In genomic region chr1:172789840-172790239, GRCh38 we compare ENCODE assay signal across 31 cellular contexts.
"Had no signal": no experiment of that assay in that cellular context is flagged by ENCODE, and none has a peak within 500 bp of the region (broad histone marks: within the 10 kb centered on the region; RNA-seq: fewer than 3 reads in every experiment).

No MANE protein-coding gene starts in this region.

- H3K4me2 ChIP-seq: KMS-11 had no signal

- H3K36me3 ChIP-seq: MG63, Peyer's patch, SJCRH30 had no signal

- H3K27me3 ChIP-seq: MG63, Peyer's patch, SJCRH30 had no signal

- H3K9ac ChIP-seq: KMS-11 had no signal

- H3K27ac ChIP-seq: KMS-11, Peyer's patch, RWPE1, SJCRH30, SK-N-MC had no signal

- ATAC-seq: PC-3, Right ventricle myocardium inferior, T-cell had no signal

- DNase-seq: Karpas-422, MG63, MV-4-11, NCI-H1092, NCI-H1105, NCI-H1417 treated with DMSO at 0.1 percent for 48 hours, NCI-H1436 treated with DMSO at 0.1 percent for 48 hours, NCI-H1694 treated with DMSO at 0.1 percent for 48 hours, NCI-H187 treated with DMSO at 0.1 percent for 48 hours, NCI-H2029, NCI-H2081, NCI-H2171 treated with DMSO at 0.1 percent for 48 hours, NCI-H2227 treated with DMSO at 0.1 percent for 48 hours, NCI-H345, NCI-H446, NCI-H510A treated with DMSO at 0.1 percent for 48 hours, NCI-H524 treated with DMSO at 0.1 percent for 48 hours, NCI-H69, NCI-H748 treated with DMSO at 0.1 percent for 48 hours, NCI-H82, OCI-M1, PC-3, Peyer's patch, SHP77, SIG-M5, SJCRH30, T-cell had no signal

- H3K9me3 ChIP-seq: Peyer's patch, SJCRH30 had no signal

- H3K4me1 ChIP-seq: Peyer's patch, SJCRH30 had no signal

- H3K4me3 ChIP-seq: MG63, Peyer's patch, SJCRH30, SK-N-MC had no signal
